8 cellular contexts compared by ENCODE assay signal in genomic region chr2:136008205-136008865, GRCh38. TPM values are rescaled to one million over a fixed set of nuclear protein-coding genes. Genes with fewer than 3 reads are reported as not detected.
A peak's percentile ranks its signal among the peaks of the same experiment; 100 is the strongest.
DNase-seq lines count a peak whose midpoint lies in the region; ATAC-seq and TF ChIP-seq lines count a peak whose summit lies in the region.

No MANE protein-coding gene starts in this region.

- DNase-seq in T-helper 2 cell treated with Interferon-gamma antibody and Interleukin-4, amounts not matched to agents 5 μg/mL and 100 μg/mL, for 36 hours (ENCODE audit: low spot score), result peak; percentile 53
- peak; percentile 61 to 80 for DNase-seq in ascending aorta (ENCODE audit: low spot score in 2 of 2)
- DNase-seq in stimulated activated CD4-positive, alpha-beta T cell treated with anti-CD3 and anti-CD28 coated beads, Interleukin-15, amount 100 ng/mL, for 24 hours, result peak; percentile 53
- DNase-seq in posterior cingulate gyrus, result no peak
- no peak for DNase-seq in RWPE1 (ENCODE audit: low spot score)
- DNase-seq in COLO668 (lab: John Stamatoyannopoulos, UW; ENCODE audit: unreplicated experiment), result no peak

- peaks cover 29% of the 10 kb centered on the region for H3K36me3 Mint-ChIP-seq in T-helper 2 cell treated with Interferon-gamma antibody and Interleukin-4, amounts not matched to agents 5 μg/mL and 100 μg/mL, for 36 hours (ENCODE audit: low read depth)

- H3K27me3 ChIP-seq in ascending aorta, result no peaks in the 10 kb centered on the region

- H3K4me1 ChIP-seq in ascending aorta, result no peaks in the 10 kb centered on the region

- H3K27ac ChIP-seq in ascending aorta, result no peak overlapping the region
- H3K27ac ChIP-seq in RWPE1, result no peak overlapping the region

- intact Hi-C loops in ascending aorta (cut with DNase I) (no loop called here), posterior cingulate gyrus (cut with DNase I) (no loop called here)

- peak overlapping the region; percentile 97 for H3K27ac Mint-ChIP-seq in T-helper 2 cell treated with Interferon-gamma antibody and Interleukin-4, amounts not matched to agents 5 μg/mL and 100 μg/mL, for 36 hours

- CTCF ChIA-PET in RWPE1 (lab: Yijun Ruan, JAX), result no interaction called here

- H3K4me1 Mint-ChIP-seq in T-helper 2 cell treated with Interferon-gamma antibody and Interleukin-4, amounts not matched to agents 5 μg/mL and 100 μg/mL, for 36 hours (ENCODE audit: low read depth), result peaks cover 39% of the 10 kb centered on the region

- POLR2A ChIA-PET in RWPE1 (lab: Yijun Ruan, JAX; ENCODE audit: low non-redundant PET), result no interaction called here

- H3K9me3 ChIP-seq in ascending aorta, result no peaks in the 10 kb centered on the region

- peaks cover 5% of the 10 kb centered on the region for H3K9me3 Mint-ChIP-seq in T-helper 2 cell treated with Interferon-gamma antibody and Interleukin-4, amounts not matched to agents 5 μg/mL and 100 μg/mL, for 36 hours

- ATAC-seq in GM19452 (IDR thresholded peaks at IDR 0.05; ENCODE audit: unreplicated experiment) (peak; percentile 65), HG03521 (IDR thresholded peaks at IDR 0.05; ENCODE audit: unreplicated experiment) (no peak)

- H3K4me3 Mint-ChIP-seq in T-helper 2 cell treated with Interferon-gamma antibody and Interleukin-4, amounts not matched to agents 5 μg/mL and 100 μg/mL, for 36 hours, result peak overlapping the region; percentile 51

- TF ChIP-seq CTCF in ascending aorta (IDR thresholded peaks at IDR 0.05), result no peak
- TF ChIP-seq CTCF in RWPE1 (conservative IDR thresholded peaks at IDR 0.05; ENCODE audit: low read depth), result no peak

- H3K27me3 Mint-ChIP-seq in T-helper 2 cell treated with Interferon-gamma antibody and Interleukin-4, amounts not matched to agents 5 μg/mL and 100 μg/mL, for 36 hours (ENCODE audit: low read depth), result no peaks in the 10 kb centered on the region

- no peak overlapping the region for H3K4me3 ChIP-seq in ascending aorta

- no peaks in the 10 kb centered on the region for H3K36me3 ChIP-seq in ascending aorta

RNA-seq across cellular contexts. Expression of gene DARS1, which starts 22.9 kb away (rescaled TPM):
- 11.6 TPM for total RNA-seq in ascending aorta

Comparison
In these comparisons a context has a peak if more than half of its experiments do, and no peak if none do; other contexts are left out.
1. DNase-seq: peak in T-helper 2 cell treated with Interferon-gamma antibody and Interleukin-4, amounts not matched to agents 5 μg/mL and 100 μg/mL, for 36 hours (single experiment), ascending aorta (2 of 2) and stimulated activated CD4-positive, alpha-beta T cell treated with anti-CD3 and anti-CD28 coated beads, Interleukin-15, amount 100 ng/mL, for 24 hours (single experiment); none in posterior cingulate gyrus (0 of 10), RWPE1 (single experiment) and COLO668 (single experiment).